1 cellular context compared by ENCODE assay signal in genomic region chr17:60601443-60602384, GRCh38.
A peak's percentile ranks its signal among the peaks of the same experiment; 100 is the strongest.
TF ChIP-seq lines count a peak whose summit lies in the region.

No MANE protein-coding gene starts in this region.

TF ChIP-seq in GM12878, 131 proteins besides CTCF, POLR2A, EP300 and RAD21 (continued from another document):
- TF ChIP-seq ZNF592 (IDR thresholded peaks at IDR 0.05) (no peak), EGR1 (IDR thresholded peaks at IDR 0.05; ENCODE audit: borderline replicate concordance in 1 of 2, low read depth in 2 of 2, low read length in 2 of 2) (no peak), ZNF622 (IDR thresholded peaks at IDR 0.05) (no peak), YY1 (IDR thresholded peaks at IDR 0.05; ENCODE audit: low read depth, low read length) (no peak), IKZF1 (conservative IDR thresholded peaks at IDR 0.05) (no peak), POLR2AphosphoS2 (IDR thresholded peaks at IDR 0.05; ENCODE audit: low read depth, low read length) (no peak), SREBF1 (IDR thresholded peaks at IDR 0.05; ENCODE audit: low read length) (no peak), POLR2AphosphoS5 (IDR thresholded peaks at IDR 0.05; ENCODE audit: low read length) (peak; percentile 47; the same call in 1 of the 2 replicates), BCL11A (IDR thresholded peaks at IDR 0.05; ENCODE audit: low read depth, low read length) (no peak), NFXL1 (IDR thresholded peaks at IDR 0.05; ENCODE audit: borderline replicate concordance) (peak; percentile 74), ZBTB11 (CRISPR knock-in tag; IDR thresholded peaks at IDR 0.05) (no peak), FOXM1 (IDR thresholded peaks at IDR 0.05; ENCODE audit: low read depth, low read length) (no peak), ZNF687 (IDR thresholded peaks at IDR 0.05) (no peak), NR2C2 (IDR thresholded peaks at IDR 0.05; ENCODE audit: borderline replicate concordance, control insufficient read depth, insufficient read length, low read depth) (no peak), PML (IDR thresholded peaks at IDR 0.05; ENCODE audit: low read length) (0 out of 2 replicates have a peak, but pooled peaks have one; percentile 45), ZBTB4 (CRISPR knock-in tag; IDR thresholded peaks at IDR 0.05) (no peak), SKIL (IDR thresholded peaks at IDR 0.05; ENCODE audit: low read depth, poor library complexity, severe bottlenecking) (peak; percentile 76), ZNF207 (IDR thresholded peaks at IDR 0.05; ENCODE audit: borderline replicate concordance) (no peak), PKNOX1 (IDR thresholded peaks at IDR 0.05) (peak; percentile 98), FOS (IDR thresholded peaks at IDR 0.05; ENCODE audit: borderline replicate concordance, extremely low read depth, insufficient read length) (no peak), SP1 (IDR thresholded peaks at IDR 0.05; ENCODE audit: low read depth, low read length) (peak; percentile 65), YBX1 (IDR thresholded peaks at IDR 0.05) (no peak), STAT3 (IDR thresholded peaks at IDR 0.05; ENCODE audit: low read depth, low read length) (no peak), RCOR1 (conservative IDR thresholded peaks at IDR 0.05; ENCODE audit: low read depth, low read length) (no peak), PBX3 (IDR thresholded peaks at IDR 0.05; ENCODE audit: insufficient replicate concordance, low read depth, low read length) (peak; percentile 97), ZBTB40 (IDR thresholded peaks at IDR 0.05; ENCODE audit: borderline replicate concordance) (no peak), TCF7 (IDR thresholded peaks at IDR 0.05; ENCODE audit: borderline replicate concordance) (no peak), SRF (IDR thresholded peaks at IDR 0.05; ENCODE audit: low read depth in 2 of 2, low read length in 2 of 2) (no peak)
